1 cellular context compared by ENCODE assay signal in the genomic region with DNA sequence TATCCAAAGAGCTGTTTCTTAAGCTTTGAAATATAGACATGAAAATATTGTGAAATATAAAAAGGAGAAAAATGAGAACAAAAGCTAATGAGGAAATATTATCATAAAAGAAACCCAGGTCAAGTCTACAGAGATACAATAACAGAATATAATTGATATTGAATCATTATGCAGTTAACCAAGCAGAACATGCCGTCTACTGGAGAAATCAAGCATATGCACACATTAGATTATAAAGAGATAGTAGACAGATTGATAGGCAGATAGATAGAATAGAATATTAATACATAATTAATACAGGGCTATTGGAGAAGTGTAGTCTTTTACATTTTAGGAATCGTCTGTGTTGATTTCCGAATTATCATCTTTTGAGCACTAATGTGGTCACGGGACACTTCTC.
TF ChIP-seq lines count a peak whose summit lies in the region.

No MANE protein-coding gene starts in this region.

TF ChIP-seq in SK-N-SH, 30 proteins besides CTCF, POLR2A, EP300 and RAD21 (continued from another document):
- TF ChIP-seq, protein P1, sequence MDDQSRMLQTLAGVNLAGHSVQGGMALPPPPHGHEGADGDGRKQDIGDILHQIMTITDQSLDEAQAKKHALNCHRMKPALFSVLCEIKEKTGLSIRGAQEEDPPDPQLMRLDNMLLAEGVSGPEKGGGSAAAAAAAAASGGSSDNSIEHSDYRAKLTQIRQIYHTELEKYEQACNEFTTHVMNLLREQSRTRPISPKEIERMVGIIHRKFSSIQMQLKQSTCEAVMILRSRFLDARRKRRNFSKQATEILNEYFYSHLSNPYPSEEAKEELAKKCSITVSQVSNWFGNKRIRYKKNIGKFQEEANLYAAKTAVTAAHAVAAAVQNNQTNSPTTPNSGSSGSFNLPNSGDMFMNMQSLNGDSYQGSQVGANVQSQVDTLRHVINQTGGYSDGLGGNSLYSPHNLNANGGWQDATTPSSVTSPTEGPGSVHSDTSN (IDR thresholded peaks at IDR 0.05), result no peak
- TF ChIP-seq, protein P2, sequence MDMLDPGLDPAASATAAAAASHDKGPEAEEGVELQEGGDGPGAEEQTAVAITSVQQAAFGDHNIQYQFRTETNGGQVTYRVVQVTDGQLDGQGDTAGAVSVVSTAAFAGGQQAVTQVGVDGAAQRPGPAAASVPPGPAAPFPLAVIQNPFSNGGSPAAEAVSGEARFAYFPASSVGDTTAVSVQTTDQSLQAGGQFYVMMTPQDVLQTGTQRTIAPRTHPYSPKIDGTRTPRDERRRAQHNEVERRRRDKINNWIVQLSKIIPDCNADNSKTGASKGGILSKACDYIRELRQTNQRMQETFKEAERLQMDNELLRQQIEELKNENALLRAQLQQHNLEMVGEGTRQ (IDR thresholded peaks at IDR 0.05; ENCODE audit: borderline replicate concordance, low read depth, low read length), result no peak
- TF ChIP-seq GABPA (IDR thresholded peaks at IDR 0.05; ENCODE audit: low read depth), result no peak
- no peak for TF ChIP-seq ZBTB33 (IDR thresholded peaks at IDR 0.05; ENCODE audit: borderline replicate concordance, low read depth)
- TF ChIP-seq RCOR1 (IDR thresholded peaks at IDR 0.05; ENCODE audit: low read length), result no peak
